19 cellular contexts compared by ENCODE assay signal in the genomic region with DNA sequence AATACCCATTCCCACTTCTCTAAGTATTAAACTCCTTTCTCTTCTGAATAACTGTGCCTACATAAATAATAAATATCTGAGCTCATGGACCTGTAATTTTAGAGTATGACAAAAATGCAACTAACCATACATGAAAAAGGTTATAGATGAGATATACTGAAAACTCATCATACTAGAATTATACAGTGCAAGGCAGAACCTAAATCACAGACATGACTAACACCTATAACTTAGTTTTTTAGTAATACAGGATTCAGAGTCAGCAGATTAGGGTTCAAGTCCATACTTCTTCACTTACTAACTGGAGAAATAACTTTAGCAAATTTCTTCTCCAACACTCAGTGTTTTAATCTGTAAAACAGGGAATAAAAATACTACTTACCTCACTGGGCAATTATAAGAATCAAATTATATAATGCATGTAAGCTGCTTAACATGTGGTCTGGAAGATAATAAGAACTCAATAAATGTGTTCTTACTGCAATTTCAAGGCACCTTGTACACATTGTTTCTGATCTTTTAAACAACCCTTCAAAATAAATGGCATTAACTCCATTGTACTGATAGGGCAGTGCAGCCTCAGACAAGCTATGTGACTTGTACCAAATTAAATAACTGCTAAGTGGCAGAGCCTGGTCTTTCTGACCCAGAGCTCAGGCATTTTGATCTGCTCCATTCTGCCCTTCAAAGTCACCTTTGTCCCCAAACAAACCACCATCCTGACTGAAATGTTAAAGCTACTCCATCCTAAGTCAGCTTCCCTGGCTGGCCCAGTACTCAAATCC. TPM values are rescaled to one million over a fixed set of nuclear protein-coding genes. Genes with fewer than 3 reads are reported as not detected.
DNase-seq lines count a peak whose midpoint lies in the region; ATAC-seq and TF ChIP-seq lines count a peak whose summit lies in the region.
"Had no signal": no experiment of that assay in that cellular context is flagged by ENCODE, and none has a peak within 500 bp of the region (broad histone marks: within the 10 kb centered on the region; RNA-seq: fewer than 3 reads in every experiment).

No MANE protein-coding gene starts in this region.

- no peaks in the 10 kb centered on the region for H3K4me1 ChIP-seq in upper lobe of left lung
- H3K4me1 ChIP-seq: BLaER1, Caco-2 had no signal

- no peak overlapping the region for H2AFZ ChIP-seq in neural cell (ENCODE audit: low read depth, low read length)
- H2AFZ ChIP-seq: GM23338 had no signal

- TF ChIP-seq EP300 in neural cell (conservative IDR thresholded peaks at IDR 0.05; ENCODE audit: poor library complexity, severe bottlenecking), result no peak
- TF ChIP-seq EP300 in upper lobe of left lung (IDR thresholded peaks at IDR 0.05), result no peak

- no peak overlapping the region for H3K4me3 ChIP-seq in neural cell (ENCODE audit: low read length)
- H3K4me3 ChIP-seq in upper lobe of left lung, result no peak overlapping the region
- H3K4me3 ChIP-seq: BLaER1, GM12878, GM23338 had no signal

- peaks cover 2% of the 10 kb centered on the region for H3K27me3 Mint-ChIP-seq in activated CD4-positive, alpha-beta T cell treated with anti-CD3 and anti-CD28 coated beads for 36 hours
- H3K27me3 Mint-ChIP-seq in activated T-helper 17 cell treated with anti-CD3 and anti-CD28 coated beads, Interleukin-2, amount 50 U/mL, for 72 hours, result no peaks in the 10 kb centered on the region
- H3K27me3 Mint-ChIP-seq: CD4-positive, CD25-positive, alpha-beta regulatory T cell had no signal

- CTCF ChIA-PET in activated CD4-positive, alpha-beta T cell treated with anti-CD3 and anti-CD28 coated beads for 36 hours (lab: Charles Lee), result interaction anchor here (0.6 to 1.3 kb wide), 5 partner anchors 9 to 98 kb away, joined by 3 to 4 read pairs (median 3); no protein-coding TSS in a partner anchor

- H3K27ac ChIP-seq in neural cell (ENCODE audit: low read length) (peak overlapping the region; percentile 37), upper lobe of left lung (no peak overlapping the region)
- H3K27ac ChIP-seq: BLaER1, C4-2B had no signal

- no peaks in the 10 kb centered on the region for H3K36me3 Mint-ChIP-seq in activated CD4-positive, alpha-beta T cell treated with anti-CD3 and anti-CD28 coated beads for 36 hours (ENCODE audit: low read depth)
- no peaks in the 10 kb centered on the region for H3K36me3 Mint-ChIP-seq in activated T-helper 17 cell treated with anti-CD3 and anti-CD28 coated beads, Interleukin-2, amount 50 U/mL, for 72 hours (ENCODE audit: low read depth)
- H3K36me3 Mint-ChIP-seq: CD8-positive, alpha-beta T cell had no signal

- no peak overlapping the region for H3K4me2 ChIP-seq in neural cell (ENCODE audit: low read length)
- H3K4me2 ChIP-seq: BLaER1, GM23338 had no signal

- H3K79me2 ChIP-seq in neural cell (replicated peaks; ENCODE audit: insufficient read depth, low read length), result no peaks in the 10 kb centered on the region

- intact Hi-C loops in activated CD4-positive, alpha-beta T cell treated with anti-CD3 and anti-CD28 coated beads for 36 hours (cut with DNase I, micrococcal nuclease), result no loop called here

- peak; percentile 53 for ATAC-seq in activated CD4-positive, alpha-beta T cell treated with anti-CD3 and anti-CD28 coated beads for 36 hours
- peak; percentile 59 for ATAC-seq in activated T-helper 17 cell treated with anti-CD3 and anti-CD28 coated beads, Interleukin-2, amount 50 U/mL, for 72 hours (replicated peaks)
- ATAC-seq in upper lobe of left lung (ENCODE audit: low FRiP score in 2 of 2), result no peak
- ATAC-seq: CD8-positive, alpha-beta T cell; GM12878; GM23338; HCT116 had no signal

- POLR2A ChIA-PET in activated CD4-positive, alpha-beta T cell treated with anti-CD3 and anti-CD28 coated beads for 36 hours (lab: Charles Lee), result no interaction called here

- H3K27me3 ChIP-seq in neural cell (ENCODE audit: insufficient read depth, low read depth, low read length) (no peaks in the 10 kb centered on the region), upper lobe of left lung (no peaks in the 10 kb centered on the region)
- H3K27me3 ChIP-seq: BLaER1 had no signal

- no peaks in the 10 kb centered on the region for H3K36me3 ChIP-seq in neural cell (ENCODE audit: insufficient read depth, low read length)
- no peaks in the 10 kb centered on the region for H3K36me3 ChIP-seq in upper lobe of left lung
- H3K36me3 ChIP-seq: BLaER1 had no signal

- H3K9ac ChIP-seq in neural cell (ENCODE audit: low read length), result no peak overlapping the region
- H3K9ac ChIP-seq: BLaER1 had no signal

- TF ChIP-seq CTCF in neural cell (IDR thresholded peaks at IDR 0.05; ENCODE audit: poor library complexity, severe bottlenecking), result no peak
- no peak for TF ChIP-seq CTCF in upper lobe of left lung (IDR thresholded peaks at IDR 0.05)
- no peak for TF ChIP-seq CTCF in GM10266 (IDR thresholded peaks at IDR 0.05; ENCODE audit: control insufficient read depth, insufficient read depth, low read depth, missing control alignments)

- H3K9me2 ChIP-seq in neural cell (ENCODE audit: insufficient read depth, low read length), result no peaks in the 10 kb centered on the region

- H3K4me1 Mint-ChIP-seq in activated CD4-positive, alpha-beta T cell treated with anti-CD3 and anti-CD28 coated beads for 36 hours, result no peaks in the 10 kb centered on the region
- H3K4me1 Mint-ChIP-seq in activated T-helper 17 cell treated with anti-CD3 and anti-CD28 coated beads, Interleukin-2, amount 50 U/mL, for 72 hours, result no peaks in the 10 kb centered on the region
- H3K4me1 Mint-ChIP-seq: CD4-positive, CD25-positive, alpha-beta regulatory T cell had no signal

- no peak for DNase-seq in activated CD4-positive, alpha-beta T cell treated with anti-CD3 and anti-CD28 coated beads for 36 hours
- DNase-seq in activated CD4-positive, alpha-beta T cell treated with anti-CD3 and anti-CD28 coated beads for 48 hours, result no peak
- DNase-seq in SK-N-DZ (ENCODE audit: low spot score) (peak; percentile 62), upper lobe of left lung (no peak), GM10266 (ENCODE audit: extremely low spot score) (no peak)
- DNase-seq in activated CD8-positive, alpha-beta memory T cell treated with anti-CD3 and anti-CD28 coated beads for 24 hours, result no peak
- DNase-seq: Caco-2; CD4-positive, CD25-positive, alpha-beta regulatory T cell; CD8-positive, alpha-beta T cell; DMS153; DND-41; H9 had no signal

- TF ChIP-seq RAD21 in neural cell (conservative IDR thresholded peaks at IDR 0.05), result no peak

- no peaks in the 10 kb centered on the region for H3F3A ChIP-seq in neural cell (ENCODE audit: insufficient read depth, low read length, poor library complexity, severe bottlenecking)

- H4K20me1 ChIP-seq in neural cell (ENCODE audit: insufficient read depth), result no peaks in the 10 kb centered on the region
- H4K20me1 ChIP-seq: BLaER1 had no signal

- H3K4me3 Mint-ChIP-seq in activated CD4-positive, alpha-beta T cell treated with anti-CD3 and anti-CD28 coated beads for 36 hours, result no peak overlapping the region
- H3K4me3 Mint-ChIP-seq in activated T-helper 17 cell treated with anti-CD3 and anti-CD28 coated beads, Interleukin-2, amount 50 U/mL, for 72 hours, result no peak overlapping the region
- H3K4me3 Mint-ChIP-seq: CD4-positive, CD25-positive, alpha-beta regulatory T cell; CD8-positive, alpha-beta T cell; GM23338; H9 had no signal

- H3K9me3 Mint-ChIP-seq in activated CD4-positive, alpha-beta T cell treated with anti-CD3 and anti-CD28 coated beads for 36 hours (ENCODE audit: low read depth), result no peaks in the 10 kb centered on the region
- H3K9me3 Mint-ChIP-seq in activated T-helper 17 cell treated with anti-CD3 and anti-CD28 coated beads, Interleukin-2, amount 50 U/mL, for 72 hours, result no peaks in the 10 kb centered on the region
- H3K9me3 Mint-ChIP-seq: CD8-positive, alpha-beta T cell; GM23338 had no signal

- H3K9me3 ChIP-seq in neural cell (ENCODE audit: low read length) (no peaks in the 10 kb centered on the region), upper lobe of left lung (no peaks in the 10 kb centered on the region)
- H3K9me3 ChIP-seq: BLaER1, Caco-2 had no signal

- TF ChIP-seq POLR2A in upper lobe of left lung (IDR thresholded peaks at IDR 0.05), result no peak

- H3K27ac Mint-ChIP-seq in activated CD4-positive, alpha-beta T cell treated with anti-CD3 and anti-CD28 coated beads for 36 hours, result no peak overlapping the region
- H3K27ac Mint-ChIP-seq in activated T-helper 17 cell treated with anti-CD3 and anti-CD28 coated beads, Interleukin-2, amount 50 U/mL, for 72 hours, result no peak overlapping the region
- H3K27ac Mint-ChIP-seq: CD4-positive, CD25-positive, alpha-beta regulatory T cell; CD8-positive, alpha-beta T cell; GM23338; H9 had no signal

TF ChIP-seq in neural cell, 6 proteins besides CTCF, POLR2A, EP300 and RAD21 (continues in another document):
- no peak for TF ChIP-seq POLR2AphosphoS5 (IDR thresholded peaks at IDR 0.05)
- no peak for TF ChIP-seq REST (IDR thresholded peaks at IDR 0.05; ENCODE audit: borderline replicate concordance)

RNA-seq across cellular contexts. Expression of gene KLF7, which starts 39.6 kb away (rescaled TPM):
- total RNA-seq in activated CD4-positive, alpha-beta T cell treated with anti-CD3 and anti-CD28 coated beads for 36 hours, result 10 to 100 TPM; 21.9 to 32.7 TPM
- 18.2 and 23.0 TPM in 2 replicates for polyA plus RNA-seq in SK-N-DZ (2014; cell fraction: cytosol; rRNA removed)
- 9.6 and 24.4 TPM in 2 replicates for polyA plus RNA-seq in SK-N-DZ (2014; cell fraction: nucleus; rRNA removed)
- 10 to 100 TPM; 32.8 to 40.6 TPM for total RNA-seq in activated T-helper 17 cell treated with anti-CD3 and anti-CD28 coated beads, Interleukin-2, amount 50 U/mL, for 72 hours
- polyA plus RNA-seq in neural cell, result 28.1 and 31.5 TPM in 2 replicates
- polyA minus RNA-seq in neural cell, result 102 and 141 TPM in 2 replicates
- 10 to 100 TPM; 15.4 to 50.5 (median 22.4) TPM for total RNA-seq in upper lobe of left lung

Comparison
In these comparisons a context has a peak if more than half of its experiments do, and no peak if none do; other contexts are left out.
1. ATAC-seq: peak in activated CD4-positive, alpha-beta T cell treated with anti-CD3 and anti-CD28 coated beads for 36 hours (single experiment) and activated T-helper 17 cell treated with anti-CD3 and anti-CD28 coated beads, Interleukin-2, amount 50 U/mL, for 72 hours (single experiment); none in upper lobe of left lung (0 of 2).